In genomic region chr7:22333680-22334141, GRCh38 we compare ENCODE assay signal across 19 cellular contexts. TPM values are rescaled to one million over a fixed set of nuclear protein-coding genes. Genes with fewer than 3 reads are reported as not detected.
DNase-seq lines count a peak whose midpoint lies in the region; ATAC-seq and TF ChIP-seq lines count a peak whose summit lies in the region.
"Had no signal": no experiment of that assay in that cellular context is flagged by ENCODE, and none has a peak within 500 bp of the region (broad histone marks: within the 10 kb centered on the region; RNA-seq: fewer than 3 reads in every experiment).

No MANE protein-coding gene starts in this region.

- H3K9me3 Mint-ChIP-seq in WTC11: no peaks in the 10 kb centered on the region
- H3K9me3 Mint-ChIP-seq: activated naive CD4-positive, alpha-beta T cell treated with anti-CD3 and anti-CD28 coated beads, Interleukin-2, amount 10 ng/mL, durations not matched to agents 7 days and 5 days; effector memory CD8-positive, alpha-beta T cell; stimulated activated effector memory CD8-positive, alpha-beta T cell treated with anti-CD3 and anti-CD28 coated beads, Interleukin-12 subunit alpha, Interleukin-12 subunit beta, amount 100 ng/mL, for 72 hours had no signal

- H3K4me1 Mint-ChIP-seq in WTC11: peaks cover 89% of the 10 kb centered on the region
- H3K4me1 Mint-ChIP-seq: activated naive CD4-positive, alpha-beta T cell treated with anti-CD3 and anti-CD28 coated beads, Interleukin-2, amount 10 ng/mL, durations not matched to agents 7 days and 5 days; immature natural killer cell; stimulated activated effector memory CD8-positive, alpha-beta T cell treated with anti-CD3 and anti-CD28 coated beads, Interleukin-12 subunit alpha, Interleukin-12 subunit beta, amount 100 ng/mL, for 72 hours had no signal

- WGBS in HUES64: 86% methylated on average over 15 of the region's 15 CpGs

- no peak for TF ChIP-seq CTCF in WTC11 (IDR thresholded peaks at IDR 0.05)

- H3K27ac ChIP-seq in HUES64 (ENCODE audit: low read depth, low read length) (peak overlapping the region; percentile 29; the same call in 1 of the 2 replicates), mucosa of rectum (ENCODE audit: low read depth in 2 of 2, low read length in 2 of 2) (peak overlapping the region; percentile 44 to 87)
- H3K27ac ChIP-seq: BLaER1 treated with 17β-estradiol and CSF1 and Interleukin-3, amounts not matched to agents 10 nM and 100 nM; sigmoid colon had no signal

- CTCF ChIA-PET in WTC11 (lab: Charles Lee): interaction anchor here (1.6 kb wide), 1 partner anchor 224 kb away, joined by 9 read pairs; no protein-coding TSS in a partner anchor

- POLR2A ChIA-PET in WTC11 (lab: Charles Lee): no interaction called here

- DNase-seq in NCI-H2107 treated with DMSO at 0.1 percent for 48 hours (lab: John Stamatoyannopoulos, UW; ENCODE audit: unreplicated experiment) (peak; percentile 91), WTC11 (ENCODE audit: low spot score) (no peak), NOMO-1 treated with dmso at 0.1 percent for 144 hours (lab: John Stamatoyannopoulos, UW; ENCODE audit: unreplicated experiment) (no peak)
- DNase-seq in activated effector memory CD4-positive, alpha-beta T cell treated with Interleukin-2 at 50 U/mL for 16 hours: no peak
- DNase-seq: activated CD8-positive, alpha-beta memory T cell treated with anti-CD3 and anti-CD28 coated beads, Interleukin-2, amount 50 U/mL, for 48 hours; activated naive CD4-positive, alpha-beta T cell treated with anti-CD3 and anti-CD28 coated beads, Interleukin-2, amount 10 ng/mL, durations not matched to agents 7 days and 5 days; effector memory CD8-positive, alpha-beta T cell; immature natural killer cell; mesenchymal stem cell; sigmoid colon; upper lobe of right lung had no signal

- H3K9ac ChIP-seq in HUES64 (ENCODE audit: low read depth, low read length) (no peak overlapping the region), mucosa of rectum (ENCODE audit: low read depth in 1 of 2, low read length in 2 of 2) (peak overlapping the region in 1 of 2 donors; percentile 36)
- H3K9ac ChIP-seq: BLaER1 treated with 17β-estradiol and CSF1 and Interleukin-3, amounts not matched to agents 10 nM and 100 nM had no signal

- H3K4me3 ChIP-seq in HUES64 (ENCODE audit: low read length) (no peak overlapping the region), mucosa of rectum (ENCODE audit: low read length in 2 of 2) (no peak overlapping the region)
- H3K4me3 ChIP-seq: BLaER1 treated with 17β-estradiol and CSF1 and Interleukin-3, amounts not matched to agents 10 nM and 100 nM; breast epithelium; GM12878; sigmoid colon; upper lobe of right lung had no signal

- no peaks in the 10 kb centered on the region for H3K9me3 ChIP-seq in HUES64 (ENCODE audit: insufficient read depth, low read depth, low read length)
- H3K9me3 ChIP-seq in mucosa of rectum (ENCODE audit: control insufficient read depth in 2 of 2, low read length in 2 of 2): no peaks in the 10 kb centered on the region
- H3K9me3 ChIP-seq: breast epithelium, sigmoid colon, upper lobe of right lung had no signal

- H3K36me3 ChIP-seq in HUES64 (ENCODE audit: insufficient read depth, low read length) (no peaks in the 10 kb centered on the region), mucosa of rectum (ENCODE audit: control insufficient read depth in 2 of 2, insufficient read depth in 2 of 2, low read length in 2 of 2) (no peaks in the 10 kb centered on the region)
- H3K36me3 ChIP-seq: breast epithelium, sigmoid colon, upper lobe of right lung had no signal

- no peaks in the 10 kb centered on the region for H3K36me3 Mint-ChIP-seq in WTC11
- H3K36me3 Mint-ChIP-seq: activated naive CD4-positive, alpha-beta T cell treated with anti-CD3 and anti-CD28 coated beads, Interleukin-2, amount 10 ng/mL, durations not matched to agents 7 days and 5 days; immature natural killer cell; stimulated activated effector memory CD8-positive, alpha-beta T cell treated with anti-CD3 and anti-CD28 coated beads, Interleukin-12 subunit alpha, Interleukin-12 subunit beta, amount 100 ng/mL, for 72 hours had no signal

- peaks cover 71% of the 10 kb centered on the region for H3K4me1 ChIP-seq in HUES64 (ENCODE audit: insufficient read depth, low read length)
- H3K4me1 ChIP-seq in mucosa of rectum (ENCODE audit: control insufficient read depth in 2 of 2, insufficient read depth in 2 of 2, low read length in 2 of 2): peaks cover 18 to 42% of the 10 kb centered on the region in 2 donors
- H3K4me1 ChIP-seq: breast epithelium, sigmoid colon had no signal

- peak overlapping the region; percentile 26 for H3K27ac Mint-ChIP-seq in WTC11
- H3K27ac Mint-ChIP-seq: activated naive CD4-positive, alpha-beta T cell treated with anti-CD3 and anti-CD28 coated beads, Interleukin-2, amount 10 ng/mL, durations not matched to agents 7 days and 5 days; effector memory CD8-positive, alpha-beta T cell; immature natural killer cell; stimulated activated effector memory CD8-positive, alpha-beta T cell treated with anti-CD3 and anti-CD28 coated beads, Interleukin-12 subunit alpha, Interleukin-12 subunit beta, amount 100 ng/mL, for 72 hours had no signal

- no peak overlapping the region for H3K4me3 Mint-ChIP-seq in WTC11
- H3K4me3 Mint-ChIP-seq: activated naive CD4-positive, alpha-beta T cell treated with anti-CD3 and anti-CD28 coated beads, Interleukin-2, amount 10 ng/mL, durations not matched to agents 7 days and 5 days; effector memory CD8-positive, alpha-beta T cell; immature natural killer cell; stimulated activated effector memory CD8-positive, alpha-beta T cell treated with anti-CD3 and anti-CD28 coated beads, Interleukin-12 subunit alpha, Interleukin-12 subunit beta, amount 100 ng/mL, for 72 hours had no signal

- no peaks in the 10 kb centered on the region for H3K27me3 ChIP-seq in HUES64 (ENCODE audit: insufficient read depth, low read length)
- H3K27me3 ChIP-seq in mucosa of rectum (ENCODE audit: control insufficient read depth in 2 of 2, insufficient read depth in 2 of 2, low read length in 2 of 2): no peaks in the 10 kb centered on the region
- H3K27me3 ChIP-seq: BLaER1 treated with 17β-estradiol and CSF1 and Interleukin-3, amounts not matched to agents 10 nM and 100 nM; breast epithelium; sigmoid colon; upper lobe of right lung had no signal

- H3K27me3 Mint-ChIP-seq in WTC11 (ENCODE audit: low read depth): no peaks in the 10 kb centered on the region

- ATAC-seq in WTC11 (no peak; the same call in 1 of the 2 replicates), HG02870 (IDR thresholded peaks at IDR 0.05; ENCODE audit: unreplicated experiment) (no peak), GM18909 (IDR thresholded peaks at IDR 0.05; ENCODE audit: poor library complexity, unreplicated experiment) (no peak)
- ATAC-seq: effector memory CD8-positive, alpha-beta T cell; GM12878; stimulated activated effector memory CD8-positive, alpha-beta T cell treated with anti-CD3 and anti-CD28 coated beads, Interleukin-12 subunit alpha, Interleukin-12 subunit beta, amount 100 ng/mL, for 72 hours; upper lobe of right lung had no signal

TF ChIP-seq in WTC11, 78 proteins besides CTCF, POLR2A, EP300 and RAD21 (continues in another document):
- TF ChIP-seq, protein P1, sequence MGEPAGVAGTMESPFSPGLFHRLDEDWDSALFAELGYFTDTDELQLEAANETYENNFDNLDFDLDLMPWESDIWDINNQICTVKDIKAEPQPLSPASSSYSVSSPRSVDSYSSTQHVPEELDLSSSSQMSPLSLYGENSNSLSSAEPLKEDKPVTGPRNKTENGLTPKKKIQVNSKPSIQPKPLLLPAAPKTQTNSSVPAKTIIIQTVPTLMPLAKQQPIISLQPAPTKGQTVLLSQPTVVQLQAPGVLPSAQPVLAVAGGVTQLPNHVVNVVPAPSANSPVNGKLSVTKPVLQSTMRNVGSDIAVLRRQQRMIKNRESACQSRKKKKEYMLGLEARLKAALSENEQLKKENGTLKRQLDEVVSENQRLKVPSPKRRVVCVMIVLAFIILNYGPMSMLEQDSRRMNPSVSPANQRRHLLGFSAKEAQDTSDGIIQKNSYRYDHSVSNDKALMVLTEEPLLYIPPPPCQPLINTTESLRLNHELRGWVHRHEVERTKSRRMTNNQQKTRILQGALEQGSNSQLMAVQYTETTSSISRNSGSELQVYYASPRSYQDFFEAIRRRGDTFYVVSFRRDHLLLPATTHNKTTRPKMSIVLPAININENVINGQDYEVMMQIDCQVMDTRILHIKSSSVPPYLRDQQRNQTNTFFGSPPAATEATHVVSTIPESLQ (CRISPR knock-in tag; IDR thresholded peaks at IDR 0.05): no peak
- TF ChIP-seq ARID4B (CRISPR knock-in tag; IDR thresholded peaks at IDR 0.05; ENCODE audit: borderline replicate concordance): no peak
- no peak for TF ChIP-seq KAT7 (CRISPR knock-in tag; IDR thresholded peaks at IDR 0.05; ENCODE audit: borderline replicate concordance)
- no peak for TF ChIP-seq CREM (CRISPR knock-in tag; IDR thresholded peaks at IDR 0.05)
- no peak for TF ChIP-seq NR3C1 (CRISPR knock-in tag; conservative IDR thresholded peaks at IDR 0.05; ENCODE audit: low read depth)

RNA-seq across cellular contexts. Expression of gene RAPGEF5, which starts 23.2 kb away (rescaled TPM):
- polyA plus RNA-seq in HUES64 (2013, experiment 1 of 2): 4.4 TPM
- 3.8 TPM for polyA plus RNA-seq in HUES64 (2013, experiment 2 of 2)
- total RNA-seq in WTC11 (2021): 9.9 to 12.3 TPM (median 10.3 TPM) in 3 replicates
